Comparison of ENCODE assay signal across 20 cellular contexts in the genomic region with DNA sequence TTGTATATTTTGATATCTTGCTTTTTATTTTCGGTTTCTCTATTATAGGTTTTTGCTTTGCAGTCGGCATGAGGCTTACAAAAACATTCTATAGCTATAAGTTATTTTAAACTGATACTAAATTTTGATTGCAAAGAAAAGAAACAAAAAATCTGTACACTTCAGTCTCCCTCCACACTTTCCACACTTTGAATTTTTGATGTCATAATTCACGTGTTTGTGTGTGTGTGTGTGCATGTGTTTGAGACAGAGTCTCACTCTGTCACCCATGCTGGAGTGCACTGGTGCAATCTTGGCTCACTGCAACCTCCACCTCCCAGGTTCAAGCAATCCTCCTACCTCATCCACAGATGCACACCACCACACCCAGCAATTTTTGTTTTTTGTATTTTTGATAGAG.
DNase-seq lines count a peak whose midpoint lies in the region; ATAC-seq and TF ChIP-seq lines count a peak whose summit lies in the region.
"Had no signal": no experiment of that assay in that cellular context is flagged by ENCODE, and none has a peak within 500 bp of the region (broad histone marks: within the 10 kb centered on the region; RNA-seq: fewer than 3 reads in every experiment).

No MANE protein-coding gene starts in this region.

- H4K20me1 ChIP-seq in PC-9 (ENCODE audit: insufficient read depth), result no peaks in the 10 kb centered on the region
- H4K20me1 ChIP-seq in GM23248 (ENCODE audit: insufficient read depth), result no peaks in the 10 kb centered on the region
- no peaks in the 10 kb centered on the region for H4K20me1 ChIP-seq in hepatocyte (ENCODE audit: insufficient read depth, poor library complexity, severe bottlenecking)

- no peaks in the 10 kb centered on the region; the same call in 1 of the 2 replicates for H3K9me2 ChIP-seq in PC-9 (ENCODE audit: insufficient read depth)
- no peaks in the 10 kb centered on the region for H3K9me2 ChIP-seq in GM23248 (ENCODE audit: insufficient read depth)
- no peaks in the 10 kb centered on the region for H3K9me2 ChIP-seq in hepatocyte (replicated peaks; ENCODE audit: insufficient read depth)

- H3F3A ChIP-seq in PC-9 (ENCODE audit: insufficient read depth, low read depth) (no peaks in the 10 kb centered on the region), GM23248 (ENCODE audit: insufficient read depth) (no peaks in the 10 kb centered on the region)

- ATAC-seq in GM19023 (IDR thresholded peaks at IDR 0.05; ENCODE audit: unreplicated experiment) (peak; percentile 18), GM21576 (IDR thresholded peaks at IDR 0.05; ENCODE audit: unreplicated experiment) (peak; percentile 3), HG02973 (IDR thresholded peaks at IDR 0.05; ENCODE audit: unreplicated experiment) (peak; percentile 23)
- ATAC-seq: WTC11 had no signal

- POLR2A ChIA-PET in PC-9 (lab: Charles Lee; ENCODE audit: unreplicated experiment), result interaction anchor here (0.7 kb wide), 1 partner anchor 73 kb away, joined by 5 read pairs; no protein-coding TSS in a partner anchor

- 0 out of 2 replicates have a peak, but pooled peaks cover 1% of the 10 kb centered on the region for H3K4me1 ChIP-seq in PC-9 (replicated peaks; ENCODE audit: insufficient read depth)
- no peaks in the 10 kb centered on the region for H3K4me1 ChIP-seq in GM23248 (ENCODE audit: insufficient read depth)
- H3K4me1 ChIP-seq in hepatocyte (ENCODE audit: insufficient read depth), result no peaks in the 10 kb centered on the region
- H3K4me1 ChIP-seq: Peyer's patch, stomach had no signal

- no peak for TF ChIP-seq CTCF in PC-9 (conservative IDR thresholded peaks at IDR 0.05)
- TF ChIP-seq CTCF in coronary artery (IDR thresholded peaks at IDR 0.05), result no peak
- no peak for TF ChIP-seq CTCF in hepatocyte (IDR thresholded peaks at IDR 0.05; ENCODE audit: poor library complexity)

- H3K27me3 ChIP-seq in PC-9 (ENCODE audit: insufficient read depth, low read depth), result no peaks in the 10 kb centered on the region
- no peaks in the 10 kb centered on the region for H3K27me3 ChIP-seq in GM23248 (replicated peaks; ENCODE audit: insufficient read depth)
- no peaks in the 10 kb centered on the region for H3K27me3 ChIP-seq in hepatocyte
- H3K27me3 ChIP-seq: Peyer's patch, stomach had no signal

- H3K36me3 ChIP-seq in PC-9 (ENCODE audit: low read depth) (no peaks in the 10 kb centered on the region), GM23248 (ENCODE audit: low read depth) (no peaks in the 10 kb centered on the region), hepatocyte (replicated peaks; ENCODE audit: insufficient read depth, low read depth) (no peaks in the 10 kb centered on the region)
- H3K36me3 ChIP-seq: Peyer's patch, stomach had no signal

- no peaks in the 10 kb centered on the region for H3K79me2 ChIP-seq in PC-9 (ENCODE audit: low read depth)
- H3K79me2 ChIP-seq in GM23248 (ENCODE audit: insufficient read depth), result no peaks in the 10 kb centered on the region
- no peaks in the 10 kb centered on the region for H3K79me2 ChIP-seq in hepatocyte

- intact Hi-C loops in PC-9 (cut with micrococcal nuclease; ENCODE audit: unreplicated experiment), result no loop called here

- no peak for DNase-seq in PC-9
- DNase-seq in GM23248, result no peak
- DNase-seq in coronary artery (ENCODE audit: low spot score), result no peak
- no peak for DNase-seq in hepatocyte (ENCODE audit: low spot score)
- no peak for DNase-seq in AG20443 (ENCODE audit: low spot score)
- DNase-seq: activated CD8-positive, alpha-beta memory T cell treated with anti-CD3 and anti-CD28 coated beads for 24 hours; activated gamma-delta T cell treated with Interleukin-2 at 50 U/mL for 16 hours; C1 segment of cervical spinal cord; dermis blood vessel endothelial cell; glutamatergic neuron; mesenchymal stem cell; NCI-H1930; NCI-H510A treated with DMSO at 0.1 percent for 48 hours; Peyer's patch; stimulated activated CD4-positive, alpha-beta T cell treated with anti-CD3 and anti-CD28 coated beads, Interleukin-12 subunit alpha, Interleukin-12 subunit beta, amount 100 ng/mL, for 4 hours; stomach had no signal

- WGBS in GM23248 (ENCODE audit: low coverage in 1 of 2, low lambda C conversion rate in 2 of 2, missing lambda C conversion rate in 2 of 2), 2 experiments, result 10 to 19% methylated on average over 3 of the region's 3 CpGs
- WGBS in hepatocyte (ENCODE audit: low lambda C conversion rate, missing lambda C conversion rate), result 80% methylated on average over 3 of the region's 3 CpGs

- no peak overlapping the region for H3K9ac ChIP-seq in GM23248

- H3K4me3 ChIP-seq in PC-9 (no peak overlapping the region), GM23248 (no peak overlapping the region), coronary artery (no peak overlapping the region), hepatocyte (no peak overlapping the region)
- H3K4me3 ChIP-seq: Peyer's patch, stomach had no signal

- no peak overlapping the region for H3K27ac ChIP-seq in PC-9
- H3K27ac ChIP-seq in GM23248, result no peak overlapping the region
- no peak overlapping the region for H3K27ac ChIP-seq in coronary artery
- H3K27ac ChIP-seq in hepatocyte, result no peak overlapping the region
- H3K27ac ChIP-seq: Peyer's patch, stomach had no signal

- H2AFZ ChIP-seq in PC-9 (peak overlapping the region; percentile 3; the same call in 1 of the 2 replicates), GM23248 (no peak overlapping the region), hepatocyte (no peak overlapping the region)

- in situ Hi-C loops in GM23248 (cut with MboI), result no loop called here

- H3K4me2 ChIP-seq in PC-9, result no peak overlapping the region
- no peak overlapping the region for H3K4me2 ChIP-seq in GM23248 (ENCODE audit: unreplicated experiment)
- H3K4me2 ChIP-seq in hepatocyte, result no peak overlapping the region

- no peaks in the 10 kb centered on the region; the same call in 1 of the 2 replicates for H3K9me3 ChIP-seq in PC-9 (ENCODE audit: insufficient read depth, low read depth)
- H3K9me3 ChIP-seq in GM23248 (ENCODE audit: low read depth), result no peaks in the 10 kb centered on the region
- H3K9me3 ChIP-seq in hepatocyte (ENCODE audit: low read depth), result no peaks in the 10 kb centered on the region
- H3K9me3 ChIP-seq: Peyer's patch had no signal

- BruUV-seq in PC-9 (replicated peaks; lab: Mats Ljungman, UMichigan), result no TSS peak

- CTCF ChIA-PET in PC-9 (lab: Charles Lee), result no interaction called here
